Comparison of ENCODE assay signal across 19 cellular contexts in the genomic region with DNA sequence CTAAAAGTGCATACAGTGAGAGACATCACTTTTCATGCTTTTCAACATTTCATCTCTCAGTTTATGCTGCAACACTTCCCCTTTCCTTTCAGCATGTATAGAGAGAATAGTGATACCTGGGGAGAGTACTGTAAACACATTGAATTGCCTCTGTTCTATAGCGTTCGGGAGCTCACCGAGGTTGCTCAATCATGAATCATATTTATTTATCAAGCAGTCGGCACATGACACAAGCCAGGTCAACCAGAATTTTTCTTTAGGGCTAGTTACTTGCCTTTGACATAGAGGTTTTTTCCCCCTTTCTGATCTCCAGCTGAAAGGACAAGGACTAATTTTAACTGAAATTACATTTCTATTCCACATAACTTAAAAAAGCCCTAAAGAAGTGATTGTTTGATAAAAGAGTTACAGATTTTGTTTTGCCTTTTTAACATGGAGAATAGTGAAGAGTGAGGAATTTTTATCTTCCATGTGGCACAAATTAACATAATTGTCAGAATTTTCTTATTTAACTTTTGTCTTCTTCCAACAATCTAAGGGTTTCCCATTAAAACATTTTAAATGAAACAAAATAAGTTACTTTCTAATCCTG.
DNase-seq lines count a peak whose midpoint lies in the region; ATAC-seq and TF ChIP-seq lines count a peak whose summit lies in the region.
"Had no signal": no experiment of that assay in that cellular context is flagged by ENCODE, and none has a peak within 500 bp of the region (broad histone marks: within the 10 kb centered on the region; RNA-seq: fewer than 3 reads in every experiment).

No MANE protein-coding gene starts in this region.

- H3K4me3 ChIP-seq in epithelial cell of esophagus (ENCODE audit: low read length) (no peak overlapping the region), esophagus muscularis mucosa (no peak overlapping the region)
- H3K4me3 ChIP-seq: BLaER1 treated with 17β-estradiol and CSF1 and Interleukin-3, amounts not matched to agents 10 nM and 100 nM; sigmoid colon had no signal

- H3K27ac ChIP-seq in esophagus muscularis mucosa (replicated peaks in 1 of 4), result no peak overlapping the region
- H3K27ac ChIP-seq: BLaER1 treated with 17β-estradiol and CSF1 and Interleukin-3, amounts not matched to agents 10 nM and 100 nM; parathyroid adenoma; sigmoid colon had no signal

- peak; percentile 73 for DNase-seq in NCI-H2107 treated with DMSO at 0.1 percent for 48 hours (lab: John Stamatoyannopoulos, UW; ENCODE audit: unreplicated experiment)
- no peak for DNase-seq in NCI-H2107 (lab: John Stamatoyannopoulos, UW)
- DNase-seq in HT-29 (ENCODE audit: low spot score), result peak; percentile 46
- DNase-seq in NCI-H748 treated with DMSO at 0.1 percent for 48 hours (lab: John Stamatoyannopoulos, UW), result peak; percentile 89
- peak; percentile 89 for DNase-seq in epithelial cell of esophagus (ENCODE audit: low read depth)
- no peak for DNase-seq in esophagus muscularis mucosa (ENCODE audit: extremely low spot score)
- DNase-seq in hypothalamus (lab: John Stamatoyannopoulos, UW), result no peak
- DNase-seq: activated CD4-positive, alpha-beta T cell treated with anti-CD3 and anti-CD28 coated beads, Interleukin-2, amount 50 U/mL, for 1 hour; activated naive CD4-positive, alpha-beta T cell; DMS79; mesendoderm; NCI-H526; sigmoid colon; SW 1271 had no signal

- no peak for ATAC-seq in GM18519 (IDR thresholded peaks at IDR 0.05; ENCODE audit: low FRiP score, unreplicated experiment)
- ATAC-seq: natural killer cell treated with Interleukin-12 subunit alpha and Interleukin-12 subunit beta and Interleukin-15 and Interleukin-18, amount 100 ng/mL, for 72 hours; Panc1 had no signal

- TF ChIP-seq CTCF in epithelial cell of esophagus (IDR thresholded peaks at IDR 0.05; ENCODE audit: insufficient read depth, low read depth, low read length, missing control alignments), result no peak
- TF ChIP-seq CTCF in esophagus muscularis mucosa (IDR thresholded peaks at IDR 0.05), result no peak

- intact Hi-C loops in esophagus muscularis mucosa (cut with DNase I), result no loop called here

- TF ChIP-seq EP300 in esophagus muscularis mucosa (IDR thresholded peaks at IDR 0.05), result no peak

- TF ChIP-seq POLR2A in esophagus muscularis mucosa (IDR thresholded peaks at IDR 0.05; ENCODE audit: low read depth), result no peak

- no peaks in the 10 kb centered on the region for H3K27me3 ChIP-seq in esophagus muscularis mucosa
- H3K27me3 ChIP-seq: BLaER1 treated with 17β-estradiol and CSF1 and Interleukin-3, amounts not matched to agents 10 nM and 100 nM; sigmoid colon had no signal

- no peaks in the 10 kb centered on the region for H3K9me3 ChIP-seq in esophagus muscularis mucosa
- H3K9me3 ChIP-seq: BLaER1 treated with 17β-estradiol and CSF1 and Interleukin-3, amounts not matched to agents 10 nM and 100 nM; sigmoid colon had no signal

- H3K4me1 ChIP-seq in esophagus muscularis mucosa, result no peaks in the 10 kb centered on the region
- H3K4me1 ChIP-seq: BLaER1 treated with 17β-estradiol and CSF1 and Interleukin-3, amounts not matched to agents 10 nM and 100 nM; parathyroid adenoma; sigmoid colon had no signal

- 50% methylated on average over 4 of the region's 4 CpGs for WGBS in esophagus muscularis mucosa

- H3K36me3 ChIP-seq in esophagus muscularis mucosa, result no peaks in the 10 kb centered on the region
- H3K36me3 ChIP-seq: BLaER1 treated with 17β-estradiol and CSF1 and Interleukin-3, amounts not matched to agents 10 nM and 100 nM; sigmoid colon had no signal

Comparison
In these comparisons a context has a peak if more than half of its experiments do, and no peak if none do; other contexts are left out.
1. DNase-seq: peak in NCI-H2107 treated with DMSO at 0.1 percent for 48 hours (single experiment), HT-29 (single experiment), NCI-H748 treated with DMSO at 0.1 percent for 48 hours (single experiment) and epithelial cell of esophagus (single experiment); none in NCI-H2107 (single experiment), esophagus muscularis mucosa (single experiment) and hypothalamus (0 of 51).